In genomic region chr12:51372021-51372420, GRCh38 we compare ENCODE assay signal across 11 cellular contexts. TPM values are rescaled to one million over a fixed set of nuclear protein-coding genes. Genes with fewer than 3 reads are reported as not detected.
DNase-seq lines count a peak whose midpoint lies in the region; ATAC-seq and TF ChIP-seq lines count a peak whose summit lies in the region.
"Had no signal": no experiment of that assay in that cellular context is flagged by ENCODE, and none has a peak within 500 bp of the region (broad histone marks: within the 10 kb centered on the region; RNA-seq: fewer than 3 reads in every experiment).

No MANE protein-coding gene starts in this region.

- no peaks in the 10 kb centered on the region for H3K9me2 ChIP-seq in PC-3 (replicated peaks; ENCODE audit: low read length)

- peak overlapping the region; percentile 76 for H2AK5ac ChIP-seq in trophoblast cell (ENCODE audit: low read length)

- H3K9ac ChIP-seq in PC-3 (ENCODE audit: low read length) (peak overlapping the region; percentile 64), trophoblast cell (ENCODE audit: low read length) (peak overlapping the region; percentile 45)

- no peak overlapping the region for H3K27ac ChIP-seq in CD4-positive, alpha-beta T cell (ENCODE audit: low read depth, low read length)
- H3K27ac ChIP-seq in PC-3 (ENCODE audit: low read length), result peak overlapping the region; percentile 95
- H3K27ac ChIP-seq in esophagus squamous epithelium, result peak overlapping the region in 3 of 4 donors; percentile 61 to 73 (median 68)
- peak overlapping the region; percentile 99 for H3K27ac ChIP-seq in trophoblast cell (ENCODE audit: low read depth, low read length)

- H3F3A ChIP-seq in PC-3 (ENCODE audit: low read length, unreplicated experiment), result peaks cover 12% of the 10 kb centered on the region

- peak overlapping the region; percentile 44 for H2BK5ac ChIP-seq in trophoblast cell (ENCODE audit: low read depth, low read length, poor library complexity)

- H2AFZ ChIP-seq in PC-3 (ENCODE audit: low read length) (0 out of 2 replicates have a peak overlapping the region, but pooled peaks have one; percentile 28), trophoblast cell (ENCODE audit: insufficient read depth, low read length, poor library complexity) (no peak overlapping the region)

- DNase-seq in CD4-positive, alpha-beta T cell, result no peak
- DNase-seq in PC-3 (peak; percentile 36), esophagus squamous epithelium (lab: John Stamatoyannopoulos, UW) (no peak), trophoblast cell (peak in 1 of 2 donors; percentile 34), NCI-H2196 (lab: John Stamatoyannopoulos, UW; ENCODE audit: unreplicated experiment) (no peak), cortex of kidney (lab: John Stamatoyannopoulos, UW) (no peak)

- H3K4me3 ChIP-seq in PC-3 (ENCODE audit: low read length) (peak overlapping the region; percentile 42), esophagus squamous epithelium (no peak overlapping the region), trophoblast cell (ENCODE audit: low read depth, low read length) (no peak overlapping the region)

- no peak for TF ChIP-seq CTCF in CD4-positive, alpha-beta T cell (IDR thresholded peaks at IDR 0.05)
- TF ChIP-seq CTCF in PC-3 (conservative IDR thresholded peaks at IDR 0.05; ENCODE audit: low read depth, low read length), result peak; percentile 49; the same call in 1 of the 2 replicates
- no peak for TF ChIP-seq CTCF in esophagus squamous epithelium (IDR thresholded peaks at IDR 0.05)

- ATAC-seq in CD4-positive, alpha-beta T cell (ENCODE audit: poor library complexity), result no peak
- peak; percentile 13 for ATAC-seq in PC-3
- ATAC-seq in HG02884 (IDR thresholded peaks at IDR 0.05; ENCODE audit: unreplicated experiment), result no peak
- ATAC-seq in HG03095 (IDR thresholded peaks at IDR 0.05; ENCODE audit: unreplicated experiment), result no peak

- H3K18ac ChIP-seq in trophoblast cell (ENCODE audit: low read length), result peak overlapping the region; percentile 58

- no peaks in the 10 kb centered on the region for H3K9me3 ChIP-seq in CD4-positive, alpha-beta T cell (ENCODE audit: control insufficient read depth, low read length)
- H3K9me3 ChIP-seq in PC-3 (ENCODE audit: low read length), result no peaks in the 10 kb centered on the region
- no peaks in the 10 kb centered on the region for H3K9me3 ChIP-seq in esophagus squamous epithelium
- no peaks in the 10 kb centered on the region for H3K9me3 ChIP-seq in trophoblast cell (ENCODE audit: insufficient read depth, low read depth, low read length)

- no peak overlapping the region for H3K23ac ChIP-seq in trophoblast cell (ENCODE audit: low read length)

- H3K36me3 Mint-ChIP-seq in CD4-positive, alpha-beta T cell (ENCODE audit: low read depth), result peaks cover 49% of the 10 kb centered on the region

- peak overlapping the region; percentile 90 for H2BK12ac ChIP-seq in trophoblast cell (ENCODE audit: low read length)

- no peak overlapping the region for H3K4me3 Mint-ChIP-seq in CD4-positive, alpha-beta T cell
- H3K4me3 Mint-ChIP-seq: activated naive CD4-positive, alpha-beta T cell treated with anti-CD3 and anti-CD28 coated beads, Interleukin-2, amount 50 U/mL, for 24 hours had no signal

- H2BK120ac ChIP-seq in trophoblast cell (ENCODE audit: insufficient read depth, low read length, poor library complexity), result peak overlapping the region; percentile 84

- H3K4me1 Mint-ChIP-seq in CD4-positive, alpha-beta T cell (ENCODE audit: low read depth), result peaks cover 60% of the 10 kb centered on the region

- H3K79me2 ChIP-seq in PC-3 (ENCODE audit: low read length), result peaks cover 14% of the 10 kb centered on the region
- H3K79me2 ChIP-seq in trophoblast cell (ENCODE audit: control insufficient read depth, insufficient read depth, low read length, poor library complexity), result peaks cover 3% of the 10 kb centered on the region

- H4K12ac ChIP-seq in trophoblast cell (ENCODE audit: low read depth, low read length), result no peak overlapping the region

- H3K36me3 ChIP-seq in PC-3 (ENCODE audit: low read depth, low read length) (peaks cover 62% of the 10 kb centered on the region), esophagus squamous epithelium (peaks cover 0 to 5% (median 0%) of the 10 kb centered on the region in 3 donors), trophoblast cell (ENCODE audit: control insufficient read depth in 1 of 2, insufficient read depth in 2 of 2, low read length in 2 of 2) (peaks cover 37 to 57% of the 10 kb centered on the region in 2 experiments)

- CTCF ChIA-PET in CD4-positive, alpha-beta T cell (lab: Charles Lee), result interaction anchor here (1.3 kb wide), 1 partner anchor 102 kb away, joined by 3 read pairs; the partner anchor contains the start of gene SMAGP
- CTCF ChIA-PET in PC-3 (lab: Charles Lee), result interaction anchor here (0.6 to 1.7 kb wide), 9 partner anchors 9 to 466 kb away, joined by 3 to 13 read pairs (median 5); partner anchors contain the start of genes GALNT6 and SLC4A8

- TF ChIP-seq POLR2A in esophagus squamous epithelium (IDR thresholded peaks at IDR 0.05), result no peak

- H3K4me2 ChIP-seq in PC-3 (ENCODE audit: low read length) (peak overlapping the region; percentile 77), trophoblast cell (ENCODE audit: low read length) (peak overlapping the region; percentile 42)

- no peaks in the 10 kb centered on the region for H3K27me3 Mint-ChIP-seq in CD4-positive, alpha-beta T cell
- H3K27me3 Mint-ChIP-seq: activated naive CD4-positive, alpha-beta T cell treated with anti-CD3 and anti-CD28 coated beads, Interleukin-2, amount 50 U/mL, for 24 hours had no signal

- no peaks in the 10 kb centered on the region for H3K9me3 Mint-ChIP-seq in CD4-positive, alpha-beta T cell
- H3K9me3 Mint-ChIP-seq: activated naive CD4-positive, alpha-beta T cell treated with anti-CD3 and anti-CD28 coated beads, Interleukin-2, amount 50 U/mL, for 24 hours had no signal

- no peaks in the 10 kb centered on the region for H4K20me1 ChIP-seq in PC-3 (ENCODE audit: low read length)

- H3K14ac ChIP-seq in trophoblast cell (ENCODE audit: low read length), result peak overlapping the region; percentile 62

- H3K27ac Mint-ChIP-seq in CD4-positive, alpha-beta T cell, result peak overlapping the region; percentile 42

- 71 to 95% methylated on average over 2 of the region's 2 CpGs for WGBS in esophagus squamous epithelium, 2 donors
- no CpG with 5 or more reads among the region's 2 CpGs for WGBS in trophoblast cell (ENCODE audit: extremely low coverage, insufficient coverage, insufficient read length)

- no peaks in the 10 kb centered on the region for H3K27me3 ChIP-seq in CD4-positive, alpha-beta T cell (ENCODE audit: control insufficient read depth, insufficient read depth, low read length)
- no peaks in the 10 kb centered on the region for H3K27me3 ChIP-seq in PC-3 (ENCODE audit: low read length)
- H3K27me3 ChIP-seq in esophagus squamous epithelium, result no peaks in the 10 kb centered on the region
- H3K27me3 ChIP-seq in trophoblast cell (ENCODE audit: insufficient read depth, low read length), result no peaks in the 10 kb centered on the region

- H3K4ac ChIP-seq in trophoblast cell (ENCODE audit: low read depth, low read length), result peak overlapping the region; percentile 19

- POLR2A ChIA-PET in CD4-positive, alpha-beta T cell (lab: Charles Lee), result interaction anchor here (0.8 to 1.5 kb wide), 3 partner anchors 18 to 154 kb away, joined by 3 to 4 read pairs (median 3); no protein-coding TSS in a partner anchor
- POLR2A ChIA-PET in PC-3 (lab: Charles Lee; ENCODE audit: unreplicated experiment), result interaction anchor here (0.5 to 1.2 kb wide), 8 partner anchors 11 to 449 kb away, joined by 3 to 9 read pairs (median 4); partner anchors contain the start of gene GALNT6

- peak overlapping the region; percentile 94 for H4K91ac ChIP-seq in trophoblast cell (ENCODE audit: low read depth, low read length)

- TSS peak; percentile 92 for BruUV-seq in PC-3 (replicated peaks; lab: Mats Ljungman, UMichigan)

- peak overlapping the region; percentile 44 for H4K8ac ChIP-seq in trophoblast cell (ENCODE audit: low read depth, low read length)

- intact Hi-C loops in CD4-positive, alpha-beta T cell (cut with DNase I, micrococcal nuclease), result no loop called here
- intact Hi-C loops in PC-3 (cut with micrococcal nuclease) (loop anchor here (5.0 kb wide), 1 partner anchor 50 kb away; the partner anchor contains the start of gene SLC4A8), esophagus squamous epithelium (cut with DNase I) (no loop called here)

- H3K4me1 ChIP-seq in PC-3 (ENCODE audit: insufficient read depth, low read length) (peaks cover 42% of the 10 kb centered on the region), esophagus squamous epithelium (peaks cover 10 to 25% (median 17%) of the 10 kb centered on the region in 3 donors), trophoblast cell (ENCODE audit: control insufficient read depth in 1 of 2, insufficient read depth in 2 of 2, low read length in 2 of 2) (peaks cover 22 to 26% of the 10 kb centered on the region in 2 experiments)

- H3K79me1 ChIP-seq in trophoblast cell (ENCODE audit: low read length), result peaks cover 40% of the 10 kb centered on the region

RNA-seq across cellular contexts. Expression of gene GALNT6, which starts 19.2 kb away (rescaled TPM):
- 10 to 100 TPM; 10.2 to 13.7 TPM for total RNA-seq in CD4-positive, alpha-beta T cell
- total RNA-seq in PC-3 (2014; rRNA removed), result 93.4 and 101 TPM in 2 replicates
- total RNA-seq in esophagus squamous epithelium, result 10 to 100 TPM in 2 of 4 donors, 1 to 10 TPM in 2; 1.7 to 26.7 (median 10.2) TPM
- 65.5 and 68.0 TPM in 2 replicates for polyA plus RNA-seq in trophoblast cell (2013)

RNA-seq across cellular contexts. Expression of gene CELA1, which starts 25.5 kb away (rescaled TPM):
- 1 to 10 TPM in 1 of 2 experiments, under 1 TPM in 1; 0.85 to 1.2 TPM for total RNA-seq in CD4-positive, alpha-beta T cell
- total RNA-seq in PC-3 (2014; rRNA removed) (not detected in 2 replicates), esophagus squamous epithelium (not detected)
- polyA plus RNA-seq in trophoblast cell (2013), result not detected in 2 replicates
- total RNA-seq: left cardiac atrium, sciatic nerve had no signal

RNA-seq across cellular contexts. Expression of gene BIN2, which starts 48.0 kb away (rescaled TPM):
- 100 to 1,000 TPM; 127 to 138 TPM for total RNA-seq in CD4-positive, alpha-beta T cell
- not detected in 2 replicates for total RNA-seq in PC-3 (2014; rRNA removed)
- 1 to 10 TPM; 1.7 to 5.5 (median 3.3) TPM for total RNA-seq in esophagus squamous epithelium
- polyA plus RNA-seq in trophoblast cell (2013), result 1.5 and 1.6 TPM in 2 replicates

RNA-seq across cellular contexts. Expression of gene SLC4A8, which starts 52.6 kb away (rescaled TPM):
- total RNA-seq in CD4-positive, alpha-beta T cell, result 1 to 10 TPM; 1.3 to 1.8 TPM
- total RNA-seq in PC-3 (2014; rRNA removed) (3.3 and 4.2 TPM in 2 replicates), esophagus squamous epithelium (under 1 TPM; 0.04 to 0.22 (median 0.15) TPM)
- polyA plus RNA-seq in trophoblast cell (2013), result 46.9 and 48.0 TPM in 2 replicates

Comparison
In these comparisons a context has a peak if more than half of its experiments do, and no peak if none do; other contexts are left out.
1. RNA of gene BIN2, which starts 48.0 kb away (total RNA-seq): 127 to 138 TPM in CD4-positive, alpha-beta T cell; 1.7 to 5.5 TPM in esophagus squamous epithelium and not detected in PC-3; every median in the first group is over 10 times any median in the second.